1 cellular context compared by ENCODE assay signal in genomic region chr7:44057849-44058758, GRCh38.
TF ChIP-seq lines count a peak whose summit lies in the region.

No MANE protein-coding gene starts in this region.

TF ChIP-seq in K562, 482 proteins besides CTCF, POLR2A, EP300 and RAD21:
- TF ChIP-seq, protein P1, sequence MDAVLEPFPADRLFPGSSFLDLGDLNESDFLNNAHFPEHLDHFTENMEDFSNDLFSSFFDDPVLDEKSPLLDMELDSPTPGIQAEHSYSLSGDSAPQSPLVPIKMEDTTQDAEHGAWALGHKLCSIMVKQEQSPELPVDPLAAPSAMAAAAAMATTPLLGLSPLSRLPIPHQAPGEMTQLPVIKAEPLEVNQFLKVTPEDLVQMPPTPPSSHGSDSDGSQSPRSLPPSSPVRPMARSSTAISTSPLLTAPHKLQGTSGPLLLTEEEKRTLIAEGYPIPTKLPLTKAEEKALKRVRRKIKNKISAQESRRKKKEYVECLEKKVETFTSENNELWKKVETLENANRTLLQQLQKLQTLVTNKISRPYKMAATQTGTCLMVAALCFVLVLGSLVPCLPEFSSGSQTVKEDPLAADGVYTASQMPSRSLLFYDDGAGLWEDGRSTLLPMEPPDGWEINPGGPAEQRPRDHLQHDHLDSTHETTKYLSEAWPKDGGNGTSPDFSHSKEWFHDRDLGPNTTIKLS (IDR thresholded peaks at IDR 0.05; ENCODE audit: borderline replicate concordance, low read depth): no peak
- TF ChIP-seq ZNF76 (CRISPR knock-in tag; IDR thresholded peaks at IDR 0.05; ENCODE audit: borderline replicate concordance): no peak
- TF ChIP-seq SRF (CRISPR knock-in tag; IDR thresholded peaks at IDR 0.05): no peak
- peak; percentile 43; the same call in 1 of the 2 replicates for TF ChIP-seq POLR2G (IDR thresholded peaks at IDR 0.05; ENCODE audit: low read depth, low read length)
